24 cellular contexts compared by ENCODE assay signal in genomic region chr1:229436178-229436577, GRCh38. TPM values are rescaled to one million over a fixed set of nuclear protein-coding genes. Genes with fewer than 3 reads are reported as not detected.
"Had no signal": no experiment of that assay in that cellular context is flagged by ENCODE, and none has a peak within 500 bp of the region (broad histone marks: within the 10 kb centered on the region; RNA-seq: fewer than 3 reads in every experiment).

No MANE protein-coding gene starts in this region.

- H3K4me3 Mint-ChIP-seq: activated naive CD8-positive, alpha-beta T cell treated with anti-CD3 and anti-CD28 coated beads for 36 hours; activated T-cell treated with anti-CD3 and anti-CD28 coated beads, Interleukin-2, amount 50 U/mL, for 4 hours; mesothelial cell of epicardium; natural killer cell treated with Interleukin-12 subunit alpha and Interleukin-12 subunit beta and Interleukin-15 and Interleukin-18, amount 100 ng/mL, for 72 hours; stimulated activated naive B cell treated with anti-CD40 and anti-IgM and Interleukin-4, amounts not matched to agents 10 μg/mL and 1 μg/mL and 100 μg/mL, for 72 hours; T-helper 2 cell treated with Interferon-gamma antibody and Interleukin-4, amounts not matched to agents 5 μg/mL and 100 μg/mL, for 36 hours had no signal

- H3K27ac Mint-ChIP-seq: activated naive CD8-positive, alpha-beta T cell treated with anti-CD3 and anti-CD28 coated beads for 36 hours; mesothelial cell of epicardium; natural killer cell treated with Interleukin-12 subunit alpha and Interleukin-12 subunit beta and Interleukin-15 and Interleukin-18, amount 100 ng/mL, for 72 hours; stimulated activated naive B cell treated with anti-CD40 and anti-IgM and Interleukin-4, amounts not matched to agents 10 μg/mL and 1 μg/mL and 100 μg/mL, for 72 hours; T-helper 2 cell treated with Interferon-gamma antibody and Interleukin-4, amounts not matched to agents 5 μg/mL and 100 μg/mL, for 36 hours had no signal

- ATAC-seq: activated T-cell treated with anti-CD3 and anti-CD28 coated beads, Interleukin-2, amount 50 U/mL, for 4 hours; foreskin keratinocyte; left lung; natural killer cell treated with Interleukin-12 subunit alpha and Interleukin-12 subunit beta and Interleukin-15 and Interleukin-18, amount 100 ng/mL, for 72 hours; pancreas; stimulated activated naive B cell treated with anti-CD40 and anti-IgM and Interleukin-4, amounts not matched to agents 10 μg/mL and 1 μg/mL and 100 μg/mL, for 72 hours had no signal

- H3K4me3 ChIP-seq: left lung, pancreas, right lobe of liver, smooth muscle cell, uterus had no signal

- FAIRE-seq: astrocyte, pancreas, TTC549 had no signal

- H3K9me3 ChIP-seq: left lung, pancreas, right lobe of liver, uterus had no signal

- H3K9me3 Mint-ChIP-seq: activated T-cell treated with anti-CD3 and anti-CD28 coated beads, Interleukin-2, amount 50 U/mL, for 4 hours; mesothelial cell of epicardium; natural killer cell treated with Interleukin-12 subunit alpha and Interleukin-12 subunit beta and Interleukin-15 and Interleukin-18, amount 100 ng/mL, for 72 hours; stimulated activated naive B cell treated with anti-CD40 and anti-IgM and Interleukin-4, amounts not matched to agents 10 μg/mL and 1 μg/mL and 100 μg/mL, for 72 hours; T-helper 2 cell treated with Interferon-gamma antibody and Interleukin-4, amounts not matched to agents 5 μg/mL and 100 μg/mL, for 36 hours had no signal

- DNase-seq: activated CD4-positive, alpha-beta T cell treated with anti-CD3 and anti-CD28 coated beads for 1 hour; activated naive CD4-positive, alpha-beta T cell treated with Interleukin-2 at 50 U/mL for 16 hours; activated naive CD8-positive, alpha-beta T cell treated with anti-CD3 and anti-CD28 coated beads for 36 hours; activated T-cell treated with anti-CD3 and anti-CD28 coated beads, Interleukin-2, amount 50 U/mL, for 4 hours; central memory CD4-positive, alpha-beta T cell; dermis blood vessel endothelial cell; effector CD8-positive, alpha-beta T cell; foreskin keratinocyte; hippocampal formation; kidney glomerular epithelial cell; left lung; pancreas; right lobe of liver; stimulated activated CD4-positive, alpha-beta T cell treated with anti-CD3 and anti-CD28 coated beads, Interleukin-15, amount 100 ng/mL, for 24 hours; stimulated activated naive B cell treated with anti-CD40 and anti-IgM and Interleukin-4, amounts not matched to agents 10 μg/mL and 1 μg/mL and 100 μg/mL, for 72 hours; trophoblast cell; uterus had no signal

- H3K27ac ChIP-seq: foreskin keratinocyte, left lung, pancreas, right lobe of liver, uterus had no signal

- H3K36me3 ChIP-seq: uterus had no signal

- H3K4me1 ChIP-seq: foreskin keratinocyte had no signal

RNA-seq across cellular contexts. Expression of gene ACTA1, which starts 2.3 kb away (rescaled TPM):
- total RNA-seq: activated naive CD8-positive, alpha-beta T cell treated with anti-CD3 and anti-CD28 coated beads for 36 hours; activated T-cell treated with anti-CD3 and anti-CD28 coated beads, Interleukin-2, amount 50 U/mL, for 4 hours; foreskin keratinocyte; lung microvascular endothelial cell; natural killer cell treated with Interleukin-12 subunit alpha and Interleukin-12 subunit beta and Interleukin-15 and Interleukin-18, amount 100 ng/mL, for 72 hours had no signal
- polyA plus RNA-seq: foreskin keratinocyte had no signal
